ENCODE assay signal across 19 cellular contexts in the genomic region with DNA sequence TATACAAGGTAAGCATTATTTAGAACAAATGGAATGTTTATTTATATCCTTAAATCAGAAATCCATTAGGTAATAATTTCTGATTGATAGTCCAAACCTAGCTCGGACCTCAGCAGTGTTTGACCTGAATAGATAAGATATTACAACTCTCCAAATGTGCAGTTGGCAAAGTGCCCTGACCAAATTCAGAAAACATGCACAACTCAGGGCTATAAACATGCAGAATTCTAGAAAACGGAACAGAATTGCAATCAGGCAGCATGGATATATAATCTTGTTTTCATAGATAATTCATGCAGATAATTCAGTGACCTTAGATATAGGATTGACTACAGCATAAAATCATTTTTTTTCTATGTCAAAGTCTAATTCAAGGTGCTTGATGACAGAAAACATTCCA.
DNase-seq lines count a peak whose midpoint lies in the region; ATAC-seq and TF ChIP-seq lines count a peak whose summit lies in the region.
"Had no signal": no experiment of that assay in that cellular context is flagged by ENCODE, and none has a peak within 500 bp of the region (broad histone marks: within the 10 kb centered on the region; RNA-seq: fewer than 3 reads in every experiment).

No MANE protein-coding gene starts in this region.

- POLR2A ChIA-PET in T-cell (lab: Charles Lee), result no interaction called here

- no peak overlapping the region for H2AFZ ChIP-seq in GM23248
- H2AFZ ChIP-seq: GM23338 had no signal

- no peaks in the 10 kb centered on the region for H3K4me1 Mint-ChIP-seq in T-cell
- H3K4me1 Mint-ChIP-seq: CD4-positive, alpha-beta memory T cell had no signal

- DNase-seq in GM23248 (peak; percentile 8), adipocyte (ENCODE audit: low read depth) (peak; percentile 25), fibroblast of the aortic adventitia (ENCODE audit: low read depth) (peak; percentile 44), hypothalamus (lab: John Stamatoyannopoulos, UW) (no peak), T-cell (no peak)
- DNase-seq: CD4-positive, alpha-beta memory T cell; DMS153; HCEC 1CT; NCI-H1417 treated with DMSO at 0.1 percent for 48 hours; NCI-H187 treated with DMSO at 0.1 percent for 48 hours; NCI-H2227 treated with DMSO at 0.1 percent for 48 hours; NCI-H524; NCI-H82; SHP77 had no signal

- H3K4me2 ChIP-seq in GM23248 (ENCODE audit: unreplicated experiment), result peak overlapping the region; percentile 61
- H3K4me2 ChIP-seq: BLaER1, GM23338 had no signal

- H3K9me3 Mint-ChIP-seq in T-cell, result no peaks in the 10 kb centered on the region

- 0 out of 2 replicates have a peak overlapping the region, but pooled peaks have one; percentile 9 for H3K4me3 ChIP-seq in GM23248
- H3K4me3 ChIP-seq in adipocyte (ENCODE audit: low read length), result no peak overlapping the region
- no peak overlapping the region for H3K4me3 ChIP-seq in fibroblast of the aortic adventitia (ENCODE audit: low read depth, low read length)
- H3K4me3 ChIP-seq: BLaER1, GM23338 had no signal

- 11 to 17% methylated on average over 2 of the region's 2 CpGs for WGBS in GM23248 (ENCODE audit: low coverage in 1 of 2, low lambda C conversion rate in 2 of 2, missing lambda C conversion rate in 2 of 2), 2 experiments

- H3K27me3 ChIP-seq in GM23248 (replicated peaks; ENCODE audit: insufficient read depth) (no peaks in the 10 kb centered on the region), adipocyte (replicated peaks; ENCODE audit: control insufficient read depth, insufficient read depth, low read length) (no peaks in the 10 kb centered on the region)
- H3K27me3 ChIP-seq: BLaER1 had no signal

- no peaks in the 10 kb centered on the region for H3K9me2 ChIP-seq in GM23248 (ENCODE audit: insufficient read depth)

- H4K20me1 ChIP-seq in GM23248 (ENCODE audit: insufficient read depth), result no peaks in the 10 kb centered on the region
- H4K20me1 ChIP-seq: BLaER1 had no signal

- H3K4me3 Mint-ChIP-seq in T-cell, result no peak overlapping the region
- H3K4me3 Mint-ChIP-seq: CD4-positive, alpha-beta memory T cell; GM23338 had no signal

- TF ChIP-seq CTCF in 22Rv1 (IDR thresholded peaks at IDR 0.05) (no peak), fibroblast of the aortic adventitia (IDR thresholded peaks at IDR 0.05; ENCODE audit: insufficient read depth, low read length) (no peak)

- H3F3A ChIP-seq in GM23248 (ENCODE audit: insufficient read depth), result peaks cover 35% of the 10 kb centered on the region

- H3K27ac Mint-ChIP-seq in T-cell, result no peak overlapping the region
- H3K27ac Mint-ChIP-seq: CD4-positive, alpha-beta memory T cell; GM23338 had no signal

- peak overlapping the region; percentile 81; the same call in 1 of the 2 replicates for H3K27ac ChIP-seq in 22Rv1
- peak overlapping the region; percentile 69 for H3K27ac ChIP-seq in GM23248
- H3K27ac ChIP-seq: BLaER1 had no signal

- H3K4me1 ChIP-seq in GM23248 (ENCODE audit: insufficient read depth) (peaks cover 43% of the 10 kb centered on the region), adipocyte (ENCODE audit: control insufficient read depth, insufficient read depth, low read length) (peaks cover 23% of the 10 kb centered on the region)
- H3K4me1 ChIP-seq: BLaER1 had no signal

- no peaks in the 10 kb centered on the region for H3K27me3 Mint-ChIP-seq in T-cell

- no peaks in the 10 kb centered on the region for H3K9me3 ChIP-seq in GM23248 (ENCODE audit: low read depth)
- no peaks in the 10 kb centered on the region for H3K9me3 ChIP-seq in adipocyte (ENCODE audit: control insufficient read depth, low read length)

- H3K36me3 ChIP-seq in GM23248 (ENCODE audit: low read depth) (no peaks in the 10 kb centered on the region), adipocyte (ENCODE audit: control insufficient read depth, insufficient read depth, low read length, severe bottlenecking) (no peaks in the 10 kb centered on the region)
- H3K36me3 ChIP-seq: BLaER1 had no signal

- no peaks in the 10 kb centered on the region for H3K79me2 ChIP-seq in GM23248 (ENCODE audit: insufficient read depth)

- H3K9ac ChIP-seq in GM23248, result peak overlapping the region; percentile 22
- H3K9ac ChIP-seq in adipocyte (ENCODE audit: low read length), result peak overlapping the region; percentile 48
- H3K9ac ChIP-seq: BLaER1 had no signal

- H3K36me3 Mint-ChIP-seq in T-cell, result no peaks in the 10 kb centered on the region
- H3K36me3 Mint-ChIP-seq: CD4-positive, alpha-beta memory T cell had no signal

- in situ Hi-C loops in GM23248 (cut with MboI), result no loop called here

- CTCF ChIA-PET in T-cell (lab: Charles Lee), result no interaction called here

- ATAC-seq in HG02885 (IDR thresholded peaks at IDR 0.05; ENCODE audit: poor library complexity, unreplicated experiment) (no peak), HG02970 (IDR thresholded peaks at IDR 0.05; ENCODE audit: low FRiP score, unreplicated experiment) (no peak), T-cell (replicated peaks in 1 of 4) (no peak)
- ATAC-seq: GM23338 had no signal

Comparison
In these comparisons a context has a peak if more than half of its experiments do, and no peak if none do; other contexts are left out.
1. DNase-seq: peak in GM23248 (single experiment), adipocyte (single experiment) and fibroblast of the aortic adventitia (single experiment); none in hypothalamus (0 of 51) and T-cell (0 of 34).